ENCODE assay signal across 1 cellular context in genomic region chr10:71984126-71984797, GRCh38.
TF ChIP-seq lines count a peak whose summit lies in the region.

No MANE protein-coding gene starts in this region.

TF ChIP-seq in GM12878, 131 proteins besides CTCF, POLR2A, EP300 and RAD21:
- TF ChIP-seq BCLAF1 (IDR thresholded peaks at IDR 0.05) (no peak), SMAD5 (IDR thresholded peaks at IDR 0.05; ENCODE audit: low read depth) (no peak), CEBPB (IDR thresholded peaks at IDR 0.05; ENCODE audit: borderline replicate concordance in 1 of 2, low read depth in 2 of 2, low read length in 2 of 2) (no peak), RAD51 (IDR thresholded peaks at IDR 0.05) (no peak), ZSCAN29 (IDR thresholded peaks at IDR 0.05) (no peak)
